Comparison of ENCODE assay signal across 18 cellular contexts in genomic region chr16:67773099-67773498, GRCh38. TPM values are rescaled to one million over a fixed set of nuclear protein-coding genes. Genes with fewer than 3 reads are reported as not detected.
A peak's percentile ranks its signal among the peaks of the same experiment; 100 is the strongest.
DNase-seq lines count a peak whose midpoint lies in the region; ATAC-seq, FAIRE-seq and TF ChIP-seq lines count a peak whose summit lies in the region.
"Had no signal": no experiment of that assay in that cellular context is flagged by ENCODE, and none has a peak within 500 bp of the region (broad histone marks: within the 10 kb centered on the region; RNA-seq: fewer than 3 reads in every experiment).

No MANE protein-coding gene starts in this region.

- no peak overlapping the region for H3K14ac ChIP-seq in trophoblast cell (ENCODE audit: low read length)

- DNase-seq in T-helper 17 cell (no peak), endothelial cell of umbilical vein (ENCODE audit: low read depth, low spot score) (peak; percentile 86), islet precursor cell (peak; percentile 32), sigmoid colon (peak; percentile 74), AG20443 (ENCODE audit: low spot score) (no peak), trophoblast cell (no peak), PC-9 (no peak)
- DNase-seq: activated CD4-positive, alpha-beta T cell treated with anti-CD3 and anti-CD28 coated beads for 1 hour; activated naive CD4-positive, alpha-beta T cell treated with anti-CD3 and anti-CD28 coated beads, Interleukin-2, amount 50 U/mL, for 16 hours; Calu3; effector memory CD8-positive, alpha-beta T cell; foreskin keratinocyte; NCI-H1092 treated with DMSO at 0.1 percent for 48 hours had no signal

- peaks cover 5% of the 10 kb centered on the region for H3K79me1 ChIP-seq in trophoblast cell (ENCODE audit: low read length)

- no peak overlapping the region for H2BK120ac ChIP-seq in trophoblast cell (ENCODE audit: insufficient read depth, low read length, poor library complexity)

- no peaks in the 10 kb centered on the region for H3K9me3 ChIP-seq in T-helper 17 cell (ENCODE audit: control insufficient read depth, low read length, poor library complexity, severe bottlenecking)
- no peaks in the 10 kb centered on the region for H3K9me3 ChIP-seq in endothelial cell of umbilical vein (replicated peaks; ENCODE audit: control insufficient read depth, insufficient read depth, low read length)
- H3K9me3 ChIP-seq in sigmoid colon, result no peaks in the 10 kb centered on the region
- H3K9me3 ChIP-seq in trophoblast cell (ENCODE audit: insufficient read depth, low read depth, low read length), result no peaks in the 10 kb centered on the region
- H3K9me3 ChIP-seq in PC-9 (ENCODE audit: insufficient read depth, low read depth), result no peaks in the 10 kb centered on the region
- H3K9me3 ChIP-seq: mucosa of descending colon had no signal

- no peaks in the 10 kb centered on the region for H3K36me3 Mint-ChIP-seq in T-helper 17 cell (ENCODE audit: low read depth)

- no peak overlapping the region for H2BK5ac ChIP-seq in trophoblast cell (ENCODE audit: low read depth, low read length, poor library complexity)

- H3K23ac ChIP-seq in trophoblast cell (ENCODE audit: low read length), result no peak overlapping the region

- H3K4me3 ChIP-seq in endothelial cell of umbilical vein (replicated peaks in 1 of 3; ENCODE audit: insufficient read depth in 1 of 3, low read depth in 1 of 3, low read length in 3 of 3), result no peak overlapping the region
- H3K4me3 ChIP-seq in sigmoid colon, result no peak overlapping the region
- H3K4me3 ChIP-seq in trophoblast cell (ENCODE audit: low read depth, low read length), result no peak overlapping the region
- H3K4me3 ChIP-seq in PC-9, result no peak overlapping the region
- H3K4me3 ChIP-seq: mucosa of descending colon had no signal

- no peak for TF ChIP-seq EP300 in sigmoid colon (IDR thresholded peaks at IDR 0.05)

- H2AFZ ChIP-seq in endothelial cell of umbilical vein (ENCODE audit: low read depth, low read length) (no peak overlapping the region), trophoblast cell (ENCODE audit: insufficient read depth, low read length, poor library complexity) (no peak overlapping the region), PC-9 (no peak overlapping the region)

- peak overlapping the region; percentile 72 for H3K27ac ChIP-seq in endothelial cell of umbilical vein (ENCODE audit: insufficient read depth, low read depth, low read length)
- peak overlapping the region; percentile 15 to 46 (median 42) for H3K27ac ChIP-seq in sigmoid colon
- H3K27ac ChIP-seq in trophoblast cell (ENCODE audit: low read depth, low read length), result no peak overlapping the region
- H3K27ac ChIP-seq in PC-9, result no peak overlapping the region
- H3K27ac ChIP-seq: foreskin keratinocyte had no signal

- H3K9ac ChIP-seq in endothelial cell of umbilical vein (replicated peaks; ENCODE audit: extremely low read depth, insufficient read depth, low read length) (peak overlapping the region; percentile 8), trophoblast cell (ENCODE audit: low read length) (no peak overlapping the region)

- H3K9me1 ChIP-seq in endothelial cell of umbilical vein (replicated peaks; ENCODE audit: control insufficient read depth, extremely low read depth, insufficient read depth, low read length), result no peaks in the 10 kb centered on the region

- H3K36me3 ChIP-seq in endothelial cell of umbilical vein (ENCODE audit: control insufficient read depth in 2 of 2, extremely low read depth in 1 of 2, insufficient read depth in 2 of 2, low read length in 2 of 2) (no peaks in the 10 kb centered on the region), sigmoid colon (peaks cover 0 to 16% (median 1%) of the 10 kb centered on the region in 4 donors), trophoblast cell (ENCODE audit: control insufficient read depth in 1 of 2, insufficient read depth in 2 of 2, low read length in 2 of 2) (peaks cover 3% of the 10 kb centered on the region in 2 experiments), PC-9 (ENCODE audit: low read depth) (no peaks in the 10 kb centered on the region)

- H3K4me1 ChIP-seq in endothelial cell of umbilical vein (ENCODE audit: control insufficient read depth, extremely low read depth, insufficient read depth, low read length), result peaks cover 53% of the 10 kb centered on the region
- peaks cover 0 to 20% (median 20%) of the 10 kb centered on the region in 4 donors for H3K4me1 ChIP-seq in sigmoid colon
- peaks cover 19 to 20% of the 10 kb centered on the region in 2 experiments for H3K4me1 ChIP-seq in trophoblast cell (ENCODE audit: control insufficient read depth in 1 of 2, insufficient read depth in 2 of 2, low read length in 2 of 2)
- H3K4me1 ChIP-seq in PC-9 (replicated peaks; ENCODE audit: insufficient read depth), result no peaks in the 10 kb centered on the region

- TF ChIP-seq POLR2A in endothelial cell of umbilical vein (IDR thresholded peaks at IDR 0.05; ENCODE audit: low read depth, low read length) (no peak), sigmoid colon (IDR thresholded peaks at IDR 0.05) (no peak)

- no peak overlapping the region for H3K4ac ChIP-seq in trophoblast cell (ENCODE audit: low read depth, low read length)

- H4K91ac ChIP-seq in trophoblast cell (ENCODE audit: low read depth, low read length), result no peak overlapping the region

- peak overlapping the region; percentile 31 for H3K4me3 Mint-ChIP-seq in T-helper 17 cell
- H3K4me3 Mint-ChIP-seq: effector memory CD8-positive, alpha-beta T cell; T-helper 1 cell treated with Interleukin-12 subunit alpha and Interleukin-12 subunit beta and Interleukin-4 antibody, amounts not matched to agents 30 μg/mL and 1 μg/mL, for 36 hours had no signal

- peaks cover 2% of the 10 kb centered on the region for H3K79me2 ChIP-seq in endothelial cell of umbilical vein (ENCODE audit: control insufficient read depth, insufficient read depth, low read length)
- no peaks in the 10 kb centered on the region for H3K79me2 ChIP-seq in trophoblast cell (ENCODE audit: control insufficient read depth, insufficient read depth, low read length, poor library complexity)
- peaks cover 4% of the 10 kb centered on the region; the same call in 1 of the 2 replicates for H3K79me2 ChIP-seq in PC-9 (ENCODE audit: low read depth)

- 61 to 80% methylated on average over 4 of the region's 4 CpGs for WGBS in sigmoid colon, 2 donors
- WGBS in trophoblast cell (ENCODE audit: extremely low coverage, insufficient coverage, insufficient read length), result no CpG with 5 or more reads among the region's 4 CpGs

- POLR2A ChIA-PET in endothelial cell of umbilical vein (lab: Charles Lee), result interaction anchor here (1.6 kb wide), 1 partner anchor 33 kb away, joined by 7 read pairs; the partner anchor contains the start of genes RANBP10 and TSNAXIP1
- POLR2A ChIA-PET in PC-9 (lab: Charles Lee; ENCODE audit: unreplicated experiment), result interaction anchor here (0.7 kb wide), 1 partner anchor 89 kb away, joined by 3 read pairs; no protein-coding TSS in a partner anchor

- CTCF ChIA-PET in endothelial cell of umbilical vein (lab: Charles Lee), result interaction anchor here (1.0 to 1.7 kb wide), 4 partner anchors 15 to 100 kb away, joined by 3 to 6 read pairs (median 4); no protein-coding TSS in a partner anchor
- CTCF ChIA-PET in PC-9 (lab: Charles Lee), result no interaction called here

- H4K8ac ChIP-seq in trophoblast cell (ENCODE audit: low read depth, low read length), result no peak overlapping the region

- H3K27me3 ChIP-seq in endothelial cell of umbilical vein (ENCODE audit: control insufficient read depth in 2 of 2, insufficient read depth in 2 of 2, low read length in 2 of 2) (no peaks in the 10 kb centered on the region), sigmoid colon (no peaks in the 10 kb centered on the region), trophoblast cell (ENCODE audit: insufficient read depth, low read length) (no peaks in the 10 kb centered on the region), PC-9 (ENCODE audit: insufficient read depth, low read depth) (no peaks in the 10 kb centered on the region)
- H3K27me3 ChIP-seq: foreskin keratinocyte had no signal

- FAIRE-seq in endothelial cell of umbilical vein (lab: Jason Lieb, UNC), result peak; percentile 76
- FAIRE-seq: bronchial epithelial cell, islet of Langerhans had no signal

- no peak overlapping the region for H2AK5ac ChIP-seq in trophoblast cell (ENCODE audit: low read length)

- intact Hi-C loops in endothelial cell of umbilical vein (cut with micrococcal nuclease) (loop anchor here (2.0 kb wide), 1 partner anchor 54 kb away; the partner anchor contains the start of gene GFOD2), sigmoid colon (cut with DNase I) (no loop called here), PC-9 (cut with micrococcal nuclease; ENCODE audit: unreplicated experiment) (no loop called here)

- peak overlapping the region; percentile 5 for H3K4me2 ChIP-seq in endothelial cell of umbilical vein (ENCODE audit: insufficient read depth, low read length)
- no peak overlapping the region for H3K4me2 ChIP-seq in trophoblast cell (ENCODE audit: low read length)
- H3K4me2 ChIP-seq in PC-9, result no peak overlapping the region

- no peak overlapping the region for H3K27ac Mint-ChIP-seq in T-helper 17 cell
- H3K27ac Mint-ChIP-seq: effector memory CD8-positive, alpha-beta T cell; T-helper 1 cell treated with Interleukin-12 subunit alpha and Interleukin-12 subunit beta and Interleukin-4 antibody, amounts not matched to agents 30 μg/mL and 1 μg/mL, for 36 hours had no signal

- H3F3A ChIP-seq in PC-9 (ENCODE audit: insufficient read depth, low read depth), result no peaks in the 10 kb centered on the region

- H2BK12ac ChIP-seq in trophoblast cell (ENCODE audit: low read length), result no peak overlapping the region

- ATAC-seq in T-helper 17 cell (no peak), GM19023 (IDR thresholded peaks at IDR 0.05; ENCODE audit: unreplicated experiment) (no peak)
- ATAC-seq: effector memory CD8-positive, alpha-beta T cell; foreskin keratinocyte; mucosa of descending colon had no signal

- BruUV-seq in endothelial cell of umbilical vein (replicated peaks; lab: Mats Ljungman, UMichigan) (no TSS peak), PC-9 (replicated peaks; lab: Mats Ljungman, UMichigan) (no TSS peak)

- H3K4me1 Mint-ChIP-seq in T-helper 17 cell, result peaks cover 5% of the 10 kb centered on the region

- no peak for TF ChIP-seq CTCF in endothelial cell of umbilical vein (IDR thresholded peaks at IDR 0.05; ENCODE audit: extremely low read depth in 1 of 2, insufficient read depth in 1 of 2, low read depth in 1 of 2, low read length in 2 of 2)
- TF ChIP-seq CTCF in sigmoid colon (IDR thresholded peaks at IDR 0.05), result no peak
- no peak for TF ChIP-seq CTCF in PC-9 (conservative IDR thresholded peaks at IDR 0.05)

- no peak overlapping the region for H4K12ac ChIP-seq in trophoblast cell (ENCODE audit: low read depth, low read length)

- H3K9me2 ChIP-seq in PC-9 (ENCODE audit: insufficient read depth), result no peaks in the 10 kb centered on the region

- H4K20me1 ChIP-seq in endothelial cell of umbilical vein (replicated peaks; ENCODE audit: control insufficient read depth, extremely low read depth, insufficient read depth, low read length) (no peaks in the 10 kb centered on the region), PC-9 (ENCODE audit: insufficient read depth) (peaks cover 2% of the 10 kb centered on the region; the same call in 1 of the 2 replicates)

- no peak overlapping the region for H3K18ac ChIP-seq in trophoblast cell (ENCODE audit: low read length)

- dilution Hi-C loops in endothelial cell of umbilical vein (cut with MboI; ENCODE audit: extremely low pct_ligation_motif_present, low sequenced_read_pairs), result no loop called here

- no peaks in the 10 kb centered on the region for H3K27me3 Mint-ChIP-seq in T-helper 17 cell
- H3K27me3 Mint-ChIP-seq: effector memory CD8-positive, alpha-beta T cell had no signal

RNA-seq across cellular contexts. Expression of gene RANBP10, which starts 33.3 kb away (rescaled TPM):
- total RNA-seq in T-helper 17 cell, result 10 to 100 TPM; 29.8 to 30.4 TPM
- total RNA-seq in endothelial cell of umbilical vein, result 20.6 and 25.6 TPM in 2 replicates
- polyA plus RNA-seq in endothelial cell of umbilical vein, result 28.3 and 28.8 TPM in 2 replicates
- polyA plus RNA-seq in endothelial cell of umbilical vein (2011; cell fraction: cytosol; rRNA removed), result 16.6 and 17.2 TPM in 2 replicates
- 62.4 and 65.0 TPM in 2 replicates for polyA plus RNA-seq in endothelial cell of umbilical vein (2011; cell fraction: nucleus; rRNA removed)
- polyA plus RNA-seq in endothelial cell of umbilical vein (2012), result 15.2 and 15.6 TPM in 2 replicates
- 39.8 and 43.8 TPM in 2 replicates for polyA minus RNA-seq in endothelial cell of umbilical vein
- 7.4 TPM for polyA minus RNA-seq in endothelial cell of umbilical vein (2011; cell fraction: cytosol; rRNA and poly(A)+ RNA removed)
- 22.9 and 25.6 TPM in 2 replicates for polyA minus RNA-seq in endothelial cell of umbilical vein (2011; cell fraction: nucleus; rRNA and poly(A)+ RNA removed)
- 1 to 10 TPM; 7.1 to 10.0 (median 7.6) TPM for total RNA-seq in sigmoid colon
- polyA plus RNA-seq in sigmoid colon, result 10 to 100 TPM in 1 of 3 donors, 1 to 10 TPM in 2; 4.2 to 15.5 (median 4.6) TPM
- 17.3 and 17.4 TPM in 2 replicates for polyA plus RNA-seq in trophoblast cell (2013)
- total RNA-seq in PC-9 (2021), result 16.1 and 21.0 TPM in 2 replicates

RNA-seq across cellular contexts. Expression of gene TSNAXIP1, which starts 33.6 kb away (rescaled TPM):
- total RNA-seq in T-helper 17 cell (under 1 TPM; 0.62 to 0.63 TPM), endothelial cell of umbilical vein (0.95 and 1.0 TPM in 2 replicates), sigmoid colon (1 to 10 TPM; 1.1 to 2.9 (median 1.8) TPM), PC-9 (2021) (1.9 and 2.2 TPM in 2 replicates)
- polyA plus RNA-seq in endothelial cell of umbilical vein (1.0 and 1.2 TPM in 2 replicates), sigmoid colon (under 1 TPM in 2 of 3 donors, not detected in 1; 0.60 to 0.92 TPM)
- polyA plus RNA-seq in endothelial cell of umbilical vein (2011; cell fraction: cytosol; rRNA removed), result 0.32 and 0.79 TPM in 2 replicates
- 16.7 and 17.7 TPM in 2 replicates for polyA plus RNA-seq in endothelial cell of umbilical vein (2011; cell fraction: nucleus; rRNA removed)
- polyA plus RNA-seq in endothelial cell of umbilical vein (2012), result 0.79 and 0.88 TPM in 2 replicates
- 0.62 and 1.2 TPM in 2 replicates for polyA minus RNA-seq in endothelial cell of umbilical vein
- not detected for polyA minus RNA-seq in endothelial cell of umbilical vein (2011; cell fraction: cytosol; rRNA and poly(A)+ RNA removed)
- polyA minus RNA-seq in endothelial cell of umbilical vein (2011; cell fraction: nucleus; rRNA and poly(A)+ RNA removed), result 0.38 and 1.7 TPM in 2 replicates
- 0.37 and 0.49 TPM in 2 replicates for polyA plus RNA-seq in trophoblast cell (2013)

RNA-seq across cellular contexts. Expression of gene GFOD2, which starts 54.0 kb away (rescaled TPM):
- total RNA-seq in T-helper 17 cell (10 to 100 TPM; 11.7 to 14.7 TPM), endothelial cell of umbilical vein (43.7 and 47.5 TPM in 2 replicates), sigmoid colon (10 to 100 TPM in 2 of 4 donors, 1 to 10 TPM in 2; 8.1 to 19.1 (median 11.1) TPM), PC-9 (2021) (17.6 and 20.4 TPM in 2 replicates)
- polyA plus RNA-seq in endothelial cell of umbilical vein (36.7 and 38.1 TPM in 2 replicates), sigmoid colon (10 to 100 TPM; 13.8 to 19.5 (median 15.5) TPM)
- polyA plus RNA-seq in endothelial cell of umbilical vein (2011; cell fraction: cytosol; rRNA removed), result 34.6 and 36.0 TPM in 2 replicates
- 42.1 and 48.6 TPM in 2 replicates for polyA plus RNA-seq in endothelial cell of umbilical vein (2011; cell fraction: nucleus; rRNA removed)
- polyA plus RNA-seq in endothelial cell of umbilical vein (2012), result 27.2 and 32.5 TPM in 2 replicates
- polyA minus RNA-seq in endothelial cell of umbilical vein, result 54.9 and 56.1 TPM in 2 replicates
- polyA minus RNA-seq in endothelial cell of umbilical vein (2011; cell fraction: cytosol; rRNA and poly(A)+ RNA removed), result 8.7 TPM
- 21.7 and 22.4 TPM in 2 replicates for polyA minus RNA-seq in endothelial cell of umbilical vein (2011; cell fraction: nucleus; rRNA and poly(A)+ RNA removed)
- 14.0 and 14.3 TPM in 2 replicates for polyA plus RNA-seq in trophoblast cell (2013)

Comparison
In these comparisons a context has a peak if more than half of its experiments do, and no peak if none do; other contexts are left out.
1. DNase-seq: peak in endothelial cell of umbilical vein (single experiment), islet precursor cell (single experiment) and sigmoid colon (single experiment); none in T-helper 17 cell (0 of 3), AG20443 (single experiment), trophoblast cell (0 of 2) and PC-9 (0 of 2).
2. H3K27ac ChIP-seq: peak in endothelial cell of umbilical vein (single experiment) and sigmoid colon (4 of 4); none in trophoblast cell (single experiment) and PC-9 (single experiment).